20 cellular contexts compared by ENCODE assay signal in genomic region chr6:10305740-10306423, GRCh38.
"Had no signal": no experiment of that assay in that cellular context is flagged by ENCODE, and none has a peak within 500 bp of the region (broad histone marks: within the 10 kb centered on the region; RNA-seq: fewer than 3 reads in every experiment).

No MANE protein-coding gene starts in this region.

- H3K9me3 ChIP-seq: gastrocnemius medialis, left ventricle myocardium inferior, lower lobe of right lung, right atrium auricular region, stomach, thoracic aorta, transverse colon, uterus had no signal

- DNase-seq: effector CD4-positive, alpha-beta T cell; endodermal cell; gastrocnemius medialis; kidney; left cardiac atrium; left ventricle myocardium inferior; lower lobe of right lung; natural killer cell; posterior cingulate gyrus; small intestine; stimulated activated CD4-positive, alpha-beta T cell treated with anti-CD3 and anti-CD28 coated beads, Interleukin-12 subunit alpha, Interleukin-12 subunit beta, amount 100 ng/mL, for 4 hours; stimulated activated naive CD4-positive, alpha-beta T cell; stomach; substantia nigra; transverse colon; uterus had no signal

- H3K4me1 ChIP-seq: gastrocnemius medialis, left ventricle myocardium inferior, lower lobe of right lung, right atrium auricular region, stomach, transverse colon, uterus had no signal

- H3K27ac ChIP-seq: coronary artery, gastrocnemius medialis, left ventricle myocardium inferior, lower lobe of right lung, right atrium auricular region, stomach, thoracic aorta, transverse colon, uterus had no signal

- H3K27me3 ChIP-seq: gastrocnemius medialis, right atrium auricular region, stomach, uterus had no signal

- H3K4me3 ChIP-seq: coronary artery, gastrocnemius medialis, left ventricle myocardium inferior, lower lobe of right lung, right atrium auricular region, stomach, thoracic aorta, transverse colon, uterus had no signal

- H3K36me3 ChIP-seq: gastrocnemius medialis, left ventricle myocardium inferior, lower lobe of right lung, right atrium auricular region, stomach, thoracic aorta, transverse colon, uterus had no signal

- FAIRE-seq: endothelial cell of umbilical vein, kidney, small intestine had no signal

- ATAC-seq: gastrocnemius medialis, left cardiac atrium, lower lobe of right lung, natural killer cell had no signal
